ENCODE assay signal across 21 cellular contexts in genomic region chr5:63805151-63805550, GRCh38.
DNase-seq lines count a peak whose midpoint lies in the region; ATAC-seq and TF ChIP-seq lines count a peak whose summit lies in the region.
"Had no signal": no experiment of that assay in that cellular context is flagged by ENCODE, and none has a peak within 500 bp of the region (broad histone marks: within the 10 kb centered on the region; RNA-seq: fewer than 3 reads in every experiment).

No MANE protein-coding gene starts in this region.

- no peak for ATAC-seq in HG02678 (IDR thresholded peaks at IDR 0.05; ENCODE audit: unreplicated experiment)
- ATAC-seq in GM21528 (IDR thresholded peaks at IDR 0.05; ENCODE audit: low FRiP score, unreplicated experiment) = no peak
- ATAC-seq: A549; CD8-positive, alpha-beta T cell; GM12878 had no signal

- H3K4me3 ChIP-seq in epithelial cell of esophagus (ENCODE audit: low read length) = no peak overlapping the region
- H3K4me3 ChIP-seq: A549; BLaER1 treated with 17β-estradiol and CSF1 and Interleukin-3, amounts not matched to agents 10 nM and 100 nM; GM12878 had no signal

- in situ Hi-C loops in SK-MEL-5 (cut with HindIII; ENCODE audit: low pct_unique_long_range_greater_than_20kb, low sequenced_read_pairs) = no loop called here

- no peak for TF ChIP-seq CTCF in epithelial cell of esophagus (IDR thresholded peaks at IDR 0.05; ENCODE audit: insufficient read depth, low read depth, low read length, missing control alignments)

- peak; percentile 1 for DNase-seq in COLO829 (ENCODE audit: low spot score)
- DNase-seq in DMS53 treated with DMSO at 0.1 percent for 48 hours (lab: John Stamatoyannopoulos, UW; ENCODE audit: unreplicated experiment) = peak; percentile 87
- DNase-seq in SK-MEL-5 (ENCODE audit: low read depth, low spot score) = peak; percentile 75
- peak; percentile 2 for DNase-seq in epithelial cell of esophagus (ENCODE audit: low read depth)
- no peak for DNase-seq in activated naive CD4-positive, alpha-beta T cell treated with Interleukin-2 at 50 U/mL for 16 hours
- DNase-seq in activated T-cell treated with anti-CD3 and anti-CD28 coated beads, Interleukin-2, amount 50 U/mL, for 1 hour = no peak
- DNase-seq: AML-193; CD4-positive, alpha-beta T cell; CD8-positive, alpha-beta T cell; COR-L47; DMS 273 treated with DMSO at 0.1 percent for 48 hours; DMS153; DMS79; DND-41; EL; GDM1 had no signal

Comparison
In these comparisons a context has a peak if more than half of its experiments do, and no peak if none do; other contexts are left out.
1. DNase-seq: peak in COLO829 (single experiment), DMS53 treated with DMSO at 0.1 percent for 48 hours (single experiment), SK-MEL-5 (single experiment) and epithelial cell of esophagus (single experiment); none in activated naive CD4-positive, alpha-beta T cell treated with Interleukin-2 at 50 U/mL for 16 hours (single experiment) and activated T-cell treated with anti-CD3 and anti-CD28 coated beads, Interleukin-2, amount 50 U/mL, for 1 hour (single experiment).